ENCODE assay signal across 8 cellular contexts in the genomic region with DNA sequence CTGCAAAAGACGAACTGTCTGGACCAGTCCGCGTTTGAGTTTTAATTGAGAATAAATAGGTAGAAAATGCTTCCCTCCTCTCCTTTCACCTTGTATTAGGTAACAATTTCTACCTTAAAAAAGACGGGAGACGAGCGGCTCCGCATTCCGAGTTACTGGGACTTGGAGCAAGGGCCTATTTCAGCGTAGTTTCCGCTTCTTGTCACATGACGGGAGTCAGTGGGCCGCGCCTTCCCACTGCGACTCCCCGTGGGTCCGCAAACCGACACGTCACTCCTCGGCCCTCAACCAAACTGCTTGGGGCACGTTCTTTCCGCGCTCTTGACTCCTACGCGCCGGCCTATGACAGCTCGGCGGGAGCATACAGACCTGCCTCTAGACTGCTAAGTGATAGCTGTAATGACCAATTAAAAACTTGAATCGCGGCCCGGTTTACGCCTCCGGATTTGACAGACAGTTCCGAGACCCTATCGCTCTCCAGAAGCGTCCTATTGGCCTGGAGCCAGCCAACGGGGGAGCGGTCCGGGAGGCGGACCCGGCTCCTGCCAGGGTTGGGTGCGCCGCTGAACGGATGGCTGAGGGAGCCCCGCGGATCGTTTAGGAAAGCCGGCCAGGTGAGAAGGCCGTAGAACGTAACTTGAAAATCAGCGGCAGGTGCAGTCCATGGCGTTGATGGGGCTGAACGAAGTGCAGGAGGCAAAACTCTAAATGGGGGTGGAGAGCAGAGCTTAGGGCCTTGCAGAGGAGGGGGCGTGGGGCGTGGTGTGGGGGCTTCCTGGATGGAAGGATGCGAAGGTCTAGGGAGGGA. TPM values are rescaled to one million over a fixed set of nuclear protein-coding genes. Genes with fewer than 3 reads are reported as not detected.
DNase-seq lines count a peak whose midpoint lies in the region; ATAC-seq and TF ChIP-seq lines count a peak whose summit lies in the region.

A gene (plus strand): TSS at position 548 of the 808 bp plus-strand sequence. CDS start 3,064 bp downstream, outside the sequence.

- H3K27ac ChIP-seq in PC-9 (peak within 1 kb of the TSS; percentile 89), epithelial cell of prostate (peak within 1 kb of the TSS; percentile 98)

- peaks cover 30% of the 10 kb centered on the region for H3K4me1 ChIP-seq in PC-9 (replicated peaks; ENCODE audit: insufficient read depth)
- peaks cover 5% of the 10 kb centered on the region for H3K4me1 ChIP-seq in mucosa of descending colon (ENCODE audit: low read depth)

- H3K9me3 ChIP-seq in PC-9 (ENCODE audit: insufficient read depth, low read depth): no peaks in the 10 kb centered on the region
- H3K9me3 ChIP-seq in mucosa of descending colon: no peaks in the 10 kb centered on the region

- POLR2A ChIA-PET in PC-9 (lab: Charles Lee; ENCODE audit: unreplicated experiment): interaction anchor here (0.5 to 1.3 kb wide), 7 partner anchors 10 to 829 kb away, joined by 4 to 14 read pairs (median 6); a partner anchor contains a TSS

- peak; percentile 100 for DNase-seq in DMS153 (lab: John Stamatoyannopoulos, UW)
- peak; percentile 100 for DNase-seq in Jurkat, Clone E6-1 (ENCODE audit: low read depth, low spot score)
- peak; percentile 96 to 99 for DNase-seq in PC-9
- DNase-seq in activated T-cell treated with anti-CD3 and anti-CD28 coated beads, Interleukin-2, amount 50 U/mL, for 1 hour: peak; percentile 97
- peak; percentile 99 for DNase-seq in epithelial cell of prostate (ENCODE audit: low read depth, low spot score)
- peak; percentile 98 to 100 (median 99) for DNase-seq in mucosa of descending colon
- DNase-seq in stimulated activated CD8-positive, alpha-beta memory T cell treated with anti-CD3 and anti-CD28 coated beads, Interleukin-4, amount 100 ng/mL, for 24 hours (ENCODE audit: low read depth): peak; percentile 96

- ATAC-seq in GM21619 (IDR thresholded peaks at IDR 0.05; ENCODE audit: unreplicated experiment) (peak; percentile 98), mucosa of descending colon (peak; percentile 98)

- BruUV-seq in PC-9 (replicated peaks; lab: Mats Ljungman, UMichigan): no TSS peak

- peaks cover 14% of the 10 kb centered on the region; the same call in 1 of the 2 replicates for H3F3A ChIP-seq in PC-9 (ENCODE audit: insufficient read depth, low read depth)

- H3K36me3 ChIP-seq in PC-9 (ENCODE audit: low read depth) (peaks cover 2% of the 10 kb centered on the region; the same call in 1 of the 2 replicates), mucosa of descending colon (ENCODE audit: low read depth) (peaks cover 4% of the 10 kb centered on the region)

- intact Hi-C loops in PC-9 (cut with micrococcal nuclease; ENCODE audit: unreplicated experiment): loop anchor here (1.0 to 5.0 kb wide), 4 partner anchors 23 to 845 kb away; a partner anchor contains a TSS
- intact Hi-C loops in mucosa of descending colon (cut with DNase I, micrococcal nuclease): no loop called here

- peak within 1 kb of the TSS; percentile 99 for H3K4me3 ChIP-seq in Jurkat, Clone E6-1 (ENCODE audit: low read length)
- H3K4me3 ChIP-seq in PC-9 (peak within 1 kb of the TSS; percentile 80), mucosa of descending colon (peak within 1 kb of the TSS; percentile 76)

- H4K20me1 ChIP-seq in PC-9 (ENCODE audit: insufficient read depth): peaks cover 5% of the 10 kb centered on the region; the same call in 1 of the 2 replicates

- CTCF ChIA-PET in PC-9 (lab: Charles Lee): no interaction called here

- H3K27me3 ChIP-seq in PC-9 (ENCODE audit: insufficient read depth, low read depth): no peaks in the 10 kb centered on the region

- TF ChIP-seq CTCF in PC-9 (conservative IDR thresholded peaks at IDR 0.05): no peak
- TF ChIP-seq CTCF in mucosa of descending colon (IDR thresholded peaks at IDR 0.05): peak; percentile 16

- peak within 1 kb of the TSS; percentile 89 for H2AFZ ChIP-seq in PC-9

- no peaks in the 10 kb centered on the region for H3K9me2 ChIP-seq in PC-9 (ENCODE audit: insufficient read depth)

- H3K79me2 ChIP-seq in PC-9 (ENCODE audit: low read depth): peaks cover 53% of the 10 kb centered on the region

- peak within 1 kb of the TSS; percentile 96 for H3K4me2 ChIP-seq in PC-9

RNA-seq across cellular contexts. Expression of the gene that starts here (rescaled TPM):
- polyA plus RNA-seq in Jurkat, Clone E6-1 (2012; ENCODE audit: insufficient read depth, insufficient read length): 129 TPM
- 86.1 and 113 TPM in 2 replicates for total RNA-seq in PC-9 (2021)
- 100 to 1,000 TPM in 1 of 3 donors, 10 to 100 TPM in 2; 88.4 to 137 (median 89.6) TPM for total RNA-seq in mucosa of descending colon

Comparison
In these comparisons a context has a peak if more than half of its experiments do, and no peak if none do; other contexts are left out.
1. Peak in every context shown above with its lines: DNase-seq, ATAC-seq, H3K4me3 ChIP-seq and H3K27ac ChIP-seq.